21 cellular contexts compared by ENCODE assay signal in genomic region chr11:5584458-5584857, GRCh38. TPM values are rescaled to one million over a fixed set of nuclear protein-coding genes. Genes with fewer than 3 reads are reported as not detected.
"Had no signal": no experiment of that assay in that cellular context is flagged by ENCODE, and none has a peak within 500 bp of the region (broad histone marks: within the 10 kb centered on the region; RNA-seq: fewer than 3 reads in every experiment).

No MANE protein-coding gene starts in this region.

RNA-seq across cellular contexts. Expression of gene OR52B6, which starts 3.8 kb away (rescaled TPM):
- total RNA-seq: activated naive CD4-positive, alpha-beta T cell treated with anti-CD3 and anti-CD28 coated beads for 36 hours; activated naive CD4-positive, alpha-beta T cell treated with anti-CD3 and anti-CD28 coated beads, Interleukin-2, amount 50 U/mL, for 72 hours; activated naive CD8-positive, alpha-beta T cell treated with anti-CD3 and anti-CD28 coated beads for 36 hours; activated naive CD8-positive, alpha-beta T cell treated with anti-CD3 and anti-CD28 coated beads, Interleukin-2, amount 10 ng/mL, durations not matched to agents 7 days and 5 days; activated T-cell treated with anti-CD3 and anti-CD28 coated beads, Interleukin-2, amount 50 U/mL, for 4 hours; activated T-cell treated with anti-CD3 and anti-CD28 coated beads, Interleukin-2, amount 50 U/mL, for 72 hours; activated T-helper 1 cell treated with anti-CD3 and anti-CD28 coated beads, Interleukin-12 subunit alpha, Interleukin-12 subunit beta, Interleukin-2, Interleukin-4 antibody, amounts not matched to agents 30 ng/mL and 10 ng/mL and 1 ng/mL, durations not matched to agents 14 hours and 24 hours and 36 hours; activated T-helper 17 cell treated with anti-CD3 and anti-CD28 coated beads, Interleukin-2, amount 50 U/mL, for 72 hours; activated T-helper 2 cell treated with anti-CD3 and anti-CD28 coated beads, Interferon-gamma antibody, Interleukin-2, Interleukin-4, amounts not matched to agents 10 μg/mL and 5 μg/mL and 100 μg/mL, durations not matched to agents 14 hours and 24 hours and 36 hours; adrenal gland; aorta; ascending aorta; astrocyte; body of pancreas; breast epithelium; bronchial epithelial cell; cardiac muscle cell; cardiac septum; cerebellum; chondrocyte had no signal
- polyA plus RNA-seq: adipose tissue, adrenal gland, aorta, cardiac muscle cell had no signal

RNA-seq across cellular contexts. Expression of gene OR52H1, which starts 36.1 kb away (rescaled TPM):
- total RNA-seq: activated naive CD4-positive, alpha-beta T cell treated with anti-CD3 and anti-CD28 coated beads for 36 hours; activated naive CD8-positive, alpha-beta T cell treated with anti-CD3 and anti-CD28 coated beads for 36 hours; activated naive CD8-positive, alpha-beta T cell treated with anti-CD3 and anti-CD28 coated beads, Interleukin-2, amount 10 ng/mL, durations not matched to agents 7 days and 5 days; activated T-cell treated with anti-CD3 and anti-CD28 coated beads, Interleukin-2, amount 50 U/mL, for 4 hours; activated T-cell treated with anti-CD3 and anti-CD28 coated beads, Interleukin-2, amount 50 U/mL, for 72 hours; activated T-helper 1 cell treated with anti-CD3 and anti-CD28 coated beads, Interleukin-12 subunit alpha, Interleukin-12 subunit beta, Interleukin-2, Interleukin-4 antibody, amounts not matched to agents 30 ng/mL and 10 ng/mL and 1 ng/mL, durations not matched to agents 14 hours and 24 hours and 36 hours; activated T-helper 2 cell treated with anti-CD3 and anti-CD28 coated beads, Interferon-gamma antibody, Interleukin-2, Interleukin-4, amounts not matched to agents 10 μg/mL and 5 μg/mL and 100 μg/mL, durations not matched to agents 14 hours and 24 hours and 36 hours; ascending aorta; astrocyte; bronchial epithelial cell; cardiac septum; chondrocyte had no signal
- polyA plus RNA-seq: adipose tissue, adrenal gland, aorta had no signal

RNA-seq across cellular contexts. Expression of gene TRIM34, which starts 40.3 kb away (rescaled TPM):
- total RNA-seq: ascending aorta had no signal
